ENCODE assay signal across 8 cellular contexts in genomic region chr4:102825261-102826071, GRCh38. TPM values are rescaled to one million over a fixed set of nuclear protein-coding genes. Genes with fewer than 3 reads are reported as not detected.
DNase-seq lines count a peak whose midpoint lies in the region; ATAC-seq and TF ChIP-seq lines count a peak whose summit lies in the region.

No MANE protein-coding gene starts in this region.

- H3K36me3 ChIP-seq in lung (ENCODE audit: control insufficient read depth in 2 of 2, insufficient read depth in 2 of 2, low read length in 2 of 2) (no peaks in the 10 kb centered on the region), thoracic aorta (no peaks in the 10 kb centered on the region)

- H3K36me3 Mint-ChIP-seq in T-helper 2 cell treated with Interferon-gamma antibody and Interleukin-4, amounts not matched to agents 5 μg/mL and 100 μg/mL, for 36 hours (ENCODE audit: low read depth), result peaks cover 36% of the 10 kb centered on the region

- no peak overlapping the region for H3K27ac Mint-ChIP-seq in T-helper 2 cell treated with Interferon-gamma antibody and Interleukin-4, amounts not matched to agents 5 μg/mL and 100 μg/mL, for 36 hours

- peak; percentile 11 for DNase-seq in NCI-H146 (lab: John Stamatoyannopoulos, UW)
- no peak for DNase-seq in NCI-H146 treated with DMSO at 0.1 percent for 48 hours (lab: John Stamatoyannopoulos, UW; ENCODE audit: unreplicated experiment)
- peak; percentile 46 for DNase-seq in LNCaP clone FGC (ENCODE audit: low read depth)
- DNase-seq in T-helper 2 cell treated with Interferon-gamma antibody and Interleukin-4, amounts not matched to agents 5 μg/mL and 100 μg/mL, for 36 hours (ENCODE audit: low spot score), result peak; percentile 47
- DNase-seq in dedifferentiated amniotic fluid mesenchymal stem cell (ENCODE audit: extremely low spot score), result peak; percentile 55
- peak; percentile 42 for DNase-seq in lung (ENCODE audit: low spot score)
- no peak for DNase-seq in thoracic aorta (ENCODE audit: low spot score)
- DNase-seq in GM10266 (ENCODE audit: extremely low spot score), result no peak

- H3K4me3 Mint-ChIP-seq in T-helper 2 cell treated with Interferon-gamma antibody and Interleukin-4, amounts not matched to agents 5 μg/mL and 100 μg/mL, for 36 hours, result no peak overlapping the region

- peaks cover 40% of the 10 kb centered on the region for H3K4me1 Mint-ChIP-seq in T-helper 2 cell treated with Interferon-gamma antibody and Interleukin-4, amounts not matched to agents 5 μg/mL and 100 μg/mL, for 36 hours (ENCODE audit: low read depth)

- no peak for TF ChIP-seq CTCF in LNCaP clone FGC (IDR thresholded peaks at IDR 0.05; ENCODE audit: control insufficient read depth, extremely low read depth, insufficient read depth)
- no peak for TF ChIP-seq CTCF in lung (IDR thresholded peaks at IDR 0.05; ENCODE audit: control extremely low read depth, extremely low read depth)
- TF ChIP-seq CTCF in thoracic aorta (IDR thresholded peaks at IDR 0.05), result no peak
- no peak for TF ChIP-seq CTCF in GM10266 (IDR thresholded peaks at IDR 0.05; ENCODE audit: control insufficient read depth, insufficient read depth, low read depth, missing control alignments)

- no peak for ATAC-seq in lung (ENCODE audit: insufficient read depth, low FRiP score)
- ATAC-seq in thoracic aorta (ENCODE audit: insufficient number of reproducible peaks, low FRiP score, low read depth), result no peak

- no peaks in the 10 kb centered on the region for H3K27me3 Mint-ChIP-seq in T-helper 2 cell treated with Interferon-gamma antibody and Interleukin-4, amounts not matched to agents 5 μg/mL and 100 μg/mL, for 36 hours (ENCODE audit: low read depth)

- H3K4me1 ChIP-seq in lung (ENCODE audit: control insufficient read depth in 2 of 2, insufficient read depth in 2 of 2, low read length in 2 of 2) (peaks cover 0 to 10% of the 10 kb centered on the region in 2 donors), thoracic aorta (ENCODE audit: control insufficient read depth in 1 of 2, low read depth in 2 of 2) (peaks cover 27 to 49% of the 10 kb centered on the region in 2 donors)

- 0% methylated on average over 23 of the region's 23 CpGs for WGBS in lung, 2 donors

- H3K4me3 ChIP-seq in LNCaP clone FGC (ENCODE audit: low read depth, low read length) (peak overlapping the region; percentile 76), lung (peak overlapping the region; percentile 92), thoracic aorta (peak overlapping the region; percentile 88)

- H3K27ac ChIP-seq in lung (ENCODE audit: low read depth in 1 of 2, low read length in 1 of 2) (peak overlapping the region; percentile 99 to 100), thoracic aorta (peak overlapping the region; percentile 98 to 100)

- H3K27me3 ChIP-seq in lung (ENCODE audit: control insufficient read depth, insufficient read depth) (no peaks in the 10 kb centered on the region), thoracic aorta (replicated peaks; ENCODE audit: insufficient read depth) (no peaks in the 10 kb centered on the region)

- H3K9me3 ChIP-seq in lung (ENCODE audit: control insufficient read depth in 2 of 2, insufficient read depth in 1 of 2, low read length in 1 of 2), result no peaks in the 10 kb centered on the region
- no peaks in the 10 kb centered on the region for H3K9me3 ChIP-seq in thoracic aorta

- H3K9me3 Mint-ChIP-seq in T-helper 2 cell treated with Interferon-gamma antibody and Interleukin-4, amounts not matched to agents 5 μg/mL and 100 μg/mL, for 36 hours, result no peaks in the 10 kb centered on the region

RNA-seq across cellular contexts. Expression of gene UBE2D3, which starts 1.9 kb away (rescaled TPM):
- total RNA-seq in lung (100 to 1,000 TPM; 252 to 373 TPM), thoracic aorta (100 to 1,000 TPM; 245 to 376 TPM)
- polyA plus RNA-seq in lung, result 100 to 1,000 TPM; 165 to 293 TPM

RNA-seq across cellular contexts. Expression of gene CISD2, which starts 43.3 kb away (rescaled TPM):
- 10 to 100 TPM; 23.2 to 27.1 TPM for total RNA-seq in lung
- 10 to 100 TPM; 18.7 to 29.8 TPM for polyA plus RNA-seq in lung
- total RNA-seq in thoracic aorta, result 10 to 100 TPM in 1 of 2 donors, 1 to 10 TPM in 1; 4.9 to 10.2 TPM

Comparison
In these comparisons a context has a peak if more than half of its experiments do, and no peak if none do; other contexts are left out.
1. DNase-seq: peak in NCI-H146 (single experiment), LNCaP clone FGC (single experiment), T-helper 2 cell treated with Interferon-gamma antibody and Interleukin-4, amounts not matched to agents 5 μg/mL and 100 μg/mL, for 36 hours (single experiment), dedifferentiated amniotic fluid mesenchymal stem cell (single experiment) and lung (single experiment); none in NCI-H146 treated with DMSO at 0.1 percent for 48 hours (single experiment), thoracic aorta (single experiment) and GM10266 (single experiment).
2. Peak in every context shown above with its lines, with median percentiles within 50 percentile points of each other: H3K4me3 ChIP-seq.